ENCODE assay signal across 1 cellular context in the genomic region with DNA sequence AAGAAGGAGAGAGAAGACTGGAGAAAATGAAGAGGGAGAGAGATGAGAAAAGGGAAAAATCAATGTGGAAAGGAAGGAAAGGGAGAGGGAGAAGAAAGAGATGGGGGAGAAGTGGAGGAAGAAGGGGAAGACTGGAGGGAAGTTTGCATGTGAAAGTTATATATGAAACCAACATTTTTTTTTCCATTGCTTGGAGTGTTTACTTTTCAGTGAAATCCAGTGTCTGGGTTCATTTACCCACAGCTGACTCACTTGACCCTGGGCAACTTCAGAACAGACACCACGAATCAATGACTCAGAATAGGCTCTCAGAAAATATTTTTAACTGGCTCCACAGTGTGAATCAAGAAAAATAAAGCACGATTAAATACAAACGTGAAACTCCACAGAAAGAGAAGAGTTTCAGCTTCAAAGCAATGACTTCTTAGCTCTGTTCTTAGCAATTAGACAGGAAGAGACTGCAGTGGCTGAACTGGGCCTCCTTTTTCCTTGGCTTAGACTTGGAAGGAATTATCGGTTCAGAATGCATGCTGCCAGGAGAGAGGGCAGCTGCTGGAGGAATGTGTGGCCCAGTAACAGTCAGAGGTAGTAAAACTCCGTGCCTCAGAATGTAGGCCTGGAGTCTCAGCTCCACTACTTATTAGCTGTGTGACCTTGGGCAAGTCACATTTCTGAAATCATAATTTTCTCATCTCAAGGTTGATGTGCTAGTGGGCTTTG.
TF ChIP-seq lines count a peak whose summit lies in the region.

No MANE protein-coding gene starts in this region.

TF ChIP-seq in GM23338, 12 proteins besides CTCF, POLR2A, EP300 and RAD21 (continued from another document):
- TF ChIP-seq, protein P1, sequence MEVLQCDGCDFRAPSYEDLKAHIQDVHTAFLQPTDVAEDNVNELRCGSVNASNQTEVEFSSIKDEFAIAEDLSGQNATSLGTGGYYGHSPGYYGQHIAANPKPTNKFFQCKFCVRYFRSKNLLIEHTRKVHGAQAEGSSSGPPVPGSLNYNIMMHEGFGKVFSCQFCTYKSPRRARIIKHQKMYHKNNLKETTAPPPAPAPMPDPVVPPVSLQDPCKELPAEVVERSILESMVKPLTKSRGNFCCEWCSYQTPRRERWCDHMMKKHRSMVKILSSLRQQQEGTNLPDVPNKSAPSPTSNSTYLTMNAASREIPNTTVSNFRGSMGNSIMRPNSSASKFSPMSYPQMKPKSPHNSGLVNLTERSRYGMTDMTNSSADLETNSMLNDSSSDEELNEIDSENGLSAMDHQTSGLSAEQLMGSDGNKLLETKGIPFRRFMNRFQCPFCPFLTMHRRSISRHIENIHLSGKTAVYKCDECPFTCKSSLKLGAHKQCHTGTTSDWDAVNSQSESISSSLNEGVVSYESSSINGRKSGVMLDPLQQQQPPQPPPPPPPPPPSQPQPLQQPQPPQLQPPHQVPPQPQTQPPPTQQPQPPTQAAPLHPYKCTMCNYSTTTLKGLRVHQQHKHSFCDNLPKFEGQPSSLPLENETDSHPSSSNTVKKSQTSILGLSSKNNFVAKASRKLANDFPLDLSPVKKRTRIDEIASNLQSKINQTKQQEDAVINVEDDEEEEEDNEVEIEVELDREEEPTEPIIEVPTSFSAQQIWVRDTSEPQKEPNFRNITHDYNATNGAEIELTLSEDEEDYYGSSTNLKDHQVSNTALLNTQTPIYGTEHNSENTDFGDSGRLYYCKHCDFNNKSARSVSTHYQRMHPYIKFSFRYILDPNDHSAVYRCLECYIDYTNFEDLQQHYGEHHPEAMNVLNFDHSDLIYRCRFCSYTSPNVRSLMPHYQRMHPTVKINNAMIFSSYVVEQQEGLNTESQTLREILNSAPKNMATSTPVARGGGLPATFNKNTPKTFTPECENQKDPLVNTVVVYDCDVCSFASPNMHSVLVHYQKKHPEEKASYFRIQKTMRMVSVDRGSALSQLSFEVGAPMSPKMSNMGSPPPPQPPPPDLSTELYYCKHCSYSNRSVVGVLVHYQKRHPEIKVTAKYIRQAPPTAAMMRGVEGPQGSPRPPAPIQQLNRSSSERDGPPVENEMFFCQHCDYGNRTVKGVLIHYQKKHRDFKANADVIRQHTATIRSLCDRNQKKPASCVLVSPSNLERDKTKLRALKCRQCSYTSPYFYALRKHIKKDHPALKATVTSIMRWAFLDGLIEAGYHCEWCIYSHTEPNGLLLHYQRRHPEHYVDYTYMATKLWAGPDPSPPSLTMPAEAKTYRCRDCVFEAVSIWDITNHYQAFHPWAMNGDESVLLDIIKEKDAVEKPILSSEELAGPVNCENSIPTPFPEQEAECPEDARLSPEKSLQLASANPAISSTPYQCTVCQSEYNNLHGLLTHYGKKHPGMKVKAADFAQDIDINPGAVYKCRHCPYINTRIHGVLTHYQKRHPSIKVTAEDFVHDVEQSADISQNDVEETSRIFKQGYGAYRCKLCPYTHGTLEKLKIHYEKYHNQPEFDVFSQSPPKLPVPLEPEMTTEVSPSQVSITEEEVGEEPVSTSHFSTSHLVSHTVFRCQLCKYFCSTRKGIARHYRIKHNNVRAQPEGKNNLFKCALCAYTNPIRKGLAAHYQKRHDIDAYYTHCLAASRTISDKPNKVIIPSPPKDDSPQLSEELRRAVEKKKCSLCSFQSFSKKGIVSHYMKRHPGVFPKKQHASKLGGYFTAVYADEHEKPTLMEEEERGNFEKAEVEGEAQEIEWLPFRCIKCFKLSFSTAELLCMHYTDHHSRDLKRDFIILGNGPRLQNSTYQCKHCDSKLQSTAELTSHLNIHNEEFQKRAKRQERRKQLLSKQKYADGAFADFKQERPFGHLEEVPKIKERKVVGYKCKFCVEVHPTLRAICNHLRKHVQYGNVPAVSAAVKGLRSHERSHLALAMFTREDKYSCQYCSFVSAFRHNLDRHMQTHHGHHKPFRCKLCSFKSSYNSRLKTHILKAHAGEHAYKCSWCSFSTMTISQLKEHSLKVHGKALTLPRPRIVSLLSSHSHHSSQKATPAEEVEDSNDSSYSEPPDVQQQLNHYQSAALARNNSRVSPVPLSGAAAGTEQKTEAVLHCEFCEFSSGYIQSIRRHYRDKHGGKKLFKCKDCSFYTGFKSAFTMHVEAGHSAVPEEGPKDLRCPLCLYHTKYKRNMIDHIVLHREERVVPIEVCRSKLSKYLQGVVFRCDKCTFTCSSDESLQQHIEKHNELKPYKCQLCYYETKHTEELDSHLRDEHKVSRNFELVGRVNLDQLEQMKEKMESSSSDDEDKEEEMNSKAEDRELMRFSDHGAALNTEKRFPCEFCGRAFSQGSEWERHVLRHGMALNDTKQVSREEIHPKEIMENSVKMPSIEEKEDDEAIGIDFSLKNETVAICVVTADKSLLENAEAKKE (CRISPR knock-in tag; IDR thresholded peaks at IDR 0.05), result no peak
- TF ChIP-seq POLR2AphosphoS5 (IDR thresholded peaks at IDR 0.05; ENCODE audit: low read depth) (no peak), ZNF331 (CRISPR knock-in tag; IDR thresholded peaks at IDR 0.05; ENCODE audit: low read depth) (no peak)
- TF ChIP-seq, protein P2, sequence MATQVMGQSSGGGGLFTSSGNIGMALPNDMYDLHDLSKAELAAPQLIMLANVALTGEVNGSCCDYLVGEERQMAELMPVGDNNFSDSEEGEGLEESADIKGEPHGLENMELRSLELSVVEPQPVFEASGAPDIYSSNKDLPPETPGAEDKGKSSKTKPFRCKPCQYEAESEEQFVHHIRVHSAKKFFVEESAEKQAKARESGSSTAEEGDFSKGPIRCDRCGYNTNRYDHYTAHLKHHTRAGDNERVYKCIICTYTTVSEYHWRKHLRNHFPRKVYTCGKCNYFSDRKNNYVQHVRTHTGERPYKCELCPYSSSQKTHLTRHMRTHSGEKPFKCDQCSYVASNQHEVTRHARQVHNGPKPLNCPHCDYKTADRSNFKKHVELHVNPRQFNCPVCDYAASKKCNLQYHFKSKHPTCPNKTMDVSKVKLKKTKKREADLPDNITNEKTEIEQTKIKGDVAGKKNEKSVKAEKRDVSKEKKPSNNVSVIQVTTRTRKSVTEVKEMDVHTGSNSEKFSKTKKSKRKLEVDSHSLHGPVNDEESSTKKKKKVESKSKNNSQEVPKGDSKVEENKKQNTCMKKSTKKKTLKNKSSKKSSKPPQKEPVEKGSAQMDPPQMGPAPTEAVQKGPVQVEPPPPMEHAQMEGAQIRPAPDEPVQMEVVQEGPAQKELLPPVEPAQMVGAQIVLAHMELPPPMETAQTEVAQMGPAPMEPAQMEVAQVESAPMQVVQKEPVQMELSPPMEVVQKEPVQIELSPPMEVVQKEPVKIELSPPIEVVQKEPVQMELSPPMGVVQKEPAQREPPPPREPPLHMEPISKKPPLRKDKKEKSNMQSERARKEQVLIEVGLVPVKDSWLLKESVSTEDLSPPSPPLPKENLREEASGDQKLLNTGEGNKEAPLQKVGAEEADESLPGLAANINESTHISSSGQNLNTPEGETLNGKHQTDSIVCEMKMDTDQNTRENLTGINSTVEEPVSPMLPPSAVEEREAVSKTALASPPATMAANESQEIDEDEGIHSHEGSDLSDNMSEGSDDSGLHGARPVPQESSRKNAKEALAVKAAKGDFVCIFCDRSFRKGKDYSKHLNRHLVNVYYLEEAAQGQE (IDR thresholded peaks at IDR 0.05; ENCODE audit: unreplicated experiment), result no peak
TF ChIP-seq in GM23338: peak in this region for 0.
